12 cellular contexts compared by ENCODE assay signal in the genomic region with DNA sequence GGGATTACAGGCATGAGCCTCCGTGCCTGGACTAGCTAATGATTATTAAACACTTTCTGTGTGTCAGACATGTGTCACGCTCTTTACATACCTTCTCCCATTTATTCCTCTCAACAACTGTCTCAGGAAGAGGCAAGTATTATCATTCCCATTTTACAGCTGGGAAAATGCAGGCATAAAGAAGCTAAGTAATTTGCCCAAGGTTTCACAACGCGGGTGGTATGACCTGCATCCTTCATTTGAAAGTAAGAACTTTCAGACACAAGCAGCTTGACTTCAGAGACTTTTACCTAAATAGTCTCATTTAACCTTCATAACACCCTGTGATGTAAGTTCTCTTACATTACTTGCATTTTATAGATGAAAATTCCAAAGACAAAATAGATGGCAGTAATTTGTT. TPM values are rescaled to one million over a fixed set of nuclear protein-coding genes. Genes with fewer than 3 reads are reported as not detected.
DNase-seq lines count a peak whose midpoint lies in the region; ATAC-seq and TF ChIP-seq lines count a peak whose summit lies in the region.
"Had no signal": no experiment of that assay in that cellular context is flagged by ENCODE, and none has a peak within 500 bp of the region (broad histone marks: within the 10 kb centered on the region; RNA-seq: fewer than 3 reads in every experiment).

No MANE protein-coding gene starts in this region.

- TF ChIP-seq POLR2A in vagina (IDR thresholded peaks at IDR 0.05): no peak

- no peak for ATAC-seq in activated CD8-positive, alpha-beta T cell treated with anti-CD3 and anti-CD28 coated beads for 36 hours

- no peaks in the 10 kb centered on the region for H3K36me3 ChIP-seq in right atrium auricular region
- H3K36me3 ChIP-seq in muscle layer of duodenum (ENCODE audit: control insufficient read depth in 1 of 2, insufficient read depth in 2 of 2, low read length in 2 of 2): no peaks in the 10 kb centered on the region
- no peaks in the 10 kb centered on the region for H3K36me3 ChIP-seq in vagina

- CTCF ChIA-PET in activated CD8-positive, alpha-beta T cell treated with anti-CD3 and anti-CD28 coated beads for 36 hours (lab: Charles Lee): interaction anchor here (0.7 to 3.9 kb wide), 25 partner anchors 9 to 344 kb away, joined by 3 to 37 read pairs (median 4); partner anchors contain the start of gene TRIM62

- no peaks in the 10 kb centered on the region for H3K27me3 ChIP-seq in right atrium auricular region
- no peaks in the 10 kb centered on the region for H3K27me3 ChIP-seq in muscle layer of duodenum (ENCODE audit: low read depth, low read length)
- no peaks in the 10 kb centered on the region for H3K27me3 ChIP-seq in vagina

- DNase-seq in right atrium auricular region (ENCODE audit: low spot score) (no peak), cardiac septum (ENCODE audit: low spot score) (no peak), vagina (ENCODE audit: extremely low spot score in 2 of 2) (no peak), NCI-H526 (lab: John Stamatoyannopoulos, UW) (no peak), chondrocyte (ENCODE audit: low spot score) (no peak)
- DNase-seq in activated CD8-positive, alpha-beta T cell treated with anti-CD3 and anti-CD28 coated beads for 36 hours: no peak
- DNase-seq in stimulated activated naive CD4-positive, alpha-beta T cell treated with Interleukin-2 at 50 U/mL for 16 hours (lab: John Stamatoyannopoulos, UW): no peak
- DNase-seq: activated CD4-positive, CD25-positive, alpha-beta regulatory T cell treated with anti-CD3 and anti-CD28 coated beads, Interleukin-2, amount 50 U/mL, for 72 hours; cerebellar nuclear complex; NCI-H1930; NCI-H774 had no signal

- POLR2A ChIA-PET in activated CD8-positive, alpha-beta T cell treated with anti-CD3 and anti-CD28 coated beads for 36 hours (lab: Charles Lee): interaction anchor here (0.9 to 1.1 kb wide), 2 partner anchors 13 to 344 kb away, joined by 3 read pairs; no protein-coding TSS in a partner anchor

- no peak overlapping the region for H3K4me3 ChIP-seq in right atrium auricular region
- H3K4me3 ChIP-seq in muscle layer of duodenum (ENCODE audit: low read depth in 1 of 2, low read length in 2 of 2): no peak overlapping the region
- H3K4me3 ChIP-seq in vagina: peak overlapping the region in 1 of 2 donors; percentile 67

- no peaks in the 10 kb centered on the region for H3K36me3 Mint-ChIP-seq in activated CD8-positive, alpha-beta T cell treated with anti-CD3 and anti-CD28 coated beads for 36 hours (ENCODE audit: low read depth)
- no peaks in the 10 kb centered on the region for H3K36me3 Mint-ChIP-seq in chondrocyte (ENCODE audit: low read depth)

- no peaks in the 10 kb centered on the region for H3K9me3 Mint-ChIP-seq in activated CD8-positive, alpha-beta T cell treated with anti-CD3 and anti-CD28 coated beads for 36 hours
- H3K9me3 Mint-ChIP-seq in chondrocyte (ENCODE audit: low read depth): no peaks in the 10 kb centered on the region

- H3K4me3 Mint-ChIP-seq in activated CD8-positive, alpha-beta T cell treated with anti-CD3 and anti-CD28 coated beads for 36 hours: peak overlapping the region; percentile 72
- H3K4me3 Mint-ChIP-seq in chondrocyte (ENCODE audit: unreplicated experiment): no peak overlapping the region

- peaks cover 0 to 44% of the 10 kb centered on the region in 2 donors for H3K4me1 ChIP-seq in right atrium auricular region
- H3K4me1 ChIP-seq in muscle layer of duodenum (ENCODE audit: control insufficient read depth in 1 of 2, insufficient read depth in 2 of 2, low read length in 2 of 2): peaks cover 4 to 31% of the 10 kb centered on the region in 2 donors
- peaks cover 24% of the 10 kb centered on the region for H3K4me1 ChIP-seq in vagina

- H3K9me3 ChIP-seq in right atrium auricular region (no peaks in the 10 kb centered on the region), muscle layer of duodenum (ENCODE audit: control insufficient read depth in 1 of 2, low read length in 2 of 2) (no peaks in the 10 kb centered on the region), vagina (no peaks in the 10 kb centered on the region)

- H3K27ac ChIP-seq in right atrium auricular region: peak overlapping the region; percentile 90 to 93
- H3K27ac ChIP-seq in muscle layer of duodenum (ENCODE audit: low read length): peak overlapping the region; percentile 80
- peak overlapping the region; percentile 85 for H3K27ac ChIP-seq in vagina

- intact Hi-C loops in cardiac septum (cut with DNase I) (loop anchor here (2.0 kb wide), 1 partner anchor 103 kb away; no protein-coding TSS in a partner anchor), vagina (cut with DNase I) (no loop called here)
- intact Hi-C loops in activated CD8-positive, alpha-beta T cell treated with anti-CD3 and anti-CD28 coated beads for 36 hours (cut with micrococcal nuclease): loop anchor here (5.0 kb wide), 1 partner anchor 174 kb away; no protein-coding TSS in a partner anchor

- TF ChIP-seq CTCF in right atrium auricular region (IDR thresholded peaks at IDR 0.05) (no peak), vagina (IDR thresholded peaks at IDR 0.05) (no peak), chondrocyte (IDR thresholded peaks at IDR 0.05) (no peak)
- no peak for TF ChIP-seq CTCF in activated CD8-positive, alpha-beta T cell treated with anti-CD3 and anti-CD28 coated beads for 36 hours (IDR thresholded peaks at IDR 0.05)

- H3K27me3 Mint-ChIP-seq in activated CD8-positive, alpha-beta T cell treated with anti-CD3 and anti-CD28 coated beads for 36 hours: no peaks in the 10 kb centered on the region
- no peaks in the 10 kb centered on the region for H3K27me3 Mint-ChIP-seq in chondrocyte (ENCODE audit: low read depth)

- peaks cover 18% of the 10 kb centered on the region for H3K4me1 Mint-ChIP-seq in activated CD8-positive, alpha-beta T cell treated with anti-CD3 and anti-CD28 coated beads for 36 hours (ENCODE audit: low read depth)
- H3K4me1 Mint-ChIP-seq in chondrocyte (ENCODE audit: low read depth): peaks cover 35% of the 10 kb centered on the region

- H3K27ac Mint-ChIP-seq in activated CD8-positive, alpha-beta T cell treated with anti-CD3 and anti-CD28 coated beads for 36 hours: no peak overlapping the region
- H3K27ac Mint-ChIP-seq in chondrocyte (ENCODE audit: unreplicated experiment): no peak overlapping the region

RNA-seq across cellular contexts. Expression of gene ZSCAN20, which starts 1.0 kb away (rescaled TPM):
- 1 to 10 TPM; 4.7 to 7.3 TPM for total RNA-seq in right atrium auricular region
- 8.3 TPM for total RNA-seq in cardiac septum
- total RNA-seq in activated CD8-positive, alpha-beta T cell treated with anti-CD3 and anti-CD28 coated beads for 36 hours: 1 to 10 TPM; 2.6 to 3.2 TPM
- total RNA-seq in vagina: 4.4 TPM
- total RNA-seq in chondrocyte: 4.4 to 5.9 TPM (median 5.4 TPM) in 3 replicates

RNA-seq across cellular contexts. Expression of gene PHC2, which starts 40.5 kb away (rescaled TPM):
- total RNA-seq in right atrium auricular region: 100 to 1,000 TPM in 1 of 2 donors, 10 to 100 TPM in 1; 98.4 to 144 TPM
- 101 TPM for total RNA-seq in cardiac septum
- total RNA-seq in activated CD8-positive, alpha-beta T cell treated with anti-CD3 and anti-CD28 coated beads for 36 hours: 10 to 100 TPM; 26.0 to 28.0 TPM
- 97.2 TPM for total RNA-seq in vagina
- total RNA-seq in chondrocyte: 75.9 to 99.7 TPM (median 91.5 TPM) in 3 replicates
